1 cellular context compared by ENCODE assay signal in genomic region chr12:52278931-52279682, GRCh38.
TF ChIP-seq lines count a peak whose summit lies in the region.

No MANE protein-coding gene starts in this region.

TF ChIP-seq in HepG2, 621 proteins besides CTCF, POLR2A, EP300 and RAD21 (continued from another document):
- TF ChIP-seq ZNF280D (CRISPR knock-in tag; IDR thresholded peaks at IDR 0.05), result no peak
- no peak for TF ChIP-seq HBP1 (CRISPR knock-in tag; IDR thresholded peaks at IDR 0.05; ENCODE audit: low read depth)
